Comparison of ENCODE assay signal across 23 cellular contexts in the genomic region with DNA sequence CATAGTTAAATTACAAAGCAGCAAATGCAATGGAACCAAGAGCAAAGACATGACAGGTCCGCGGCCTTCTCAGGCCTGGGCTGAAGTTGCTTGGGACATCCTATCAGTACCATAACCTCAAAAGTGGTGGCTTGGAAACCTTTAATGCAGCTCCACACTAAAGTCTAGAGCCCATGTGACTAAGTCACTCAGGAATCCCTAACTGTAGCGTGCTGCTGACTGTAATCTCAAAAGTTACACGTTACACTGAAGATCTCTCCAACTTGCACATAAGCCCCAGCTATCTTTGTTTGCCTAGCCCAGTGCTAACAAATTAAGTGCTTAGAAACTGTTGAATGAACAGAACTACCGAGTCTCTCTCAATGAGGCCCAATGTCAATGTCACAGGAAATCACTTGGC. TPM values are rescaled to one million over a fixed set of nuclear protein-coding genes. Genes with fewer than 3 reads are reported as not detected.
DNase-seq lines count a peak whose midpoint lies in the region; ATAC-seq, FAIRE-seq and TF ChIP-seq lines count a peak whose summit lies in the region.
"Had no signal": no experiment of that assay in that cellular context is flagged by ENCODE, and none has a peak within 500 bp of the region (broad histone marks: within the 10 kb centered on the region; RNA-seq: fewer than 3 reads in every experiment).

No MANE protein-coding gene starts in this region.

- no peak for DNase-seq in activated naive CD8-positive, alpha-beta T cell treated with anti-CD3 and anti-CD28 coated beads for 36 hours
- DNase-seq in IMR-90 (peak; percentile 24), bronchial epithelial cell (ENCODE audit: low read depth) (no peak), psoas muscle (no peak), RWPE1 (ENCODE audit: low spot score) (no peak)
- no peak for DNase-seq in stimulated activated CD4-positive, alpha-beta T cell treated with anti-CD3 and anti-CD28 coated beads, Interleukin-2, amount 100 ng/mL, for 24 hours
- DNase-seq: BE2C; CD4-positive, alpha-beta T cell; DMS53; EL; HCEC 1CT; NCI-H1417; NCI-H187; NCI-H2107; NCI-H510A treated with DMSO at 0.1 percent for 48 hours; NCI-H82; OCI-M1 had no signal

- dilution Hi-C loops in IMR-90 (cut with HindIII; ENCODE audit: low sequenced_read_pairs, unreplicated experiment): no loop called here

- no peak for TF ChIP-seq POLR2A in IMR-90 (IDR thresholded peaks at IDR 0.05; ENCODE audit: low read depth, low read length)

- peaks cover 16% of the 10 kb centered on the region for H3K4me1 Mint-ChIP-seq in activated naive CD8-positive, alpha-beta T cell (ENCODE audit: low read depth)
- peaks cover 17% of the 10 kb centered on the region for H3K4me1 Mint-ChIP-seq in activated naive CD8-positive, alpha-beta T cell treated with anti-CD3 and anti-CD28 coated beads for 36 hours
- H3K4me1 Mint-ChIP-seq: GM23338 had no signal

- no peak overlapping the region for H4K5ac ChIP-seq in IMR-90 (ENCODE audit: low read depth, low read length)

- no peak overlapping the region for H3K4me2 ChIP-seq in IMR-90 (ENCODE audit: low read depth, low read length)
- H3K4me2 ChIP-seq: GM23338 had no signal

- H4K20me1 ChIP-seq in IMR-90 (ENCODE audit: insufficient read depth, low read length): no peaks in the 10 kb centered on the region

- no peak overlapping the region for H2AFZ ChIP-seq in IMR-90 (replicated peaks; ENCODE audit: low read length, poor library complexity)
- H2AFZ ChIP-seq: GM23338 had no signal

- no peak overlapping the region for H3K27ac ChIP-seq in IMR-90 (ENCODE audit: insufficient read depth, low read length)
- H3K27ac ChIP-seq in psoas muscle: no peak overlapping the region
- H3K27ac ChIP-seq in RWPE1: no peak overlapping the region

- no peak overlapping the region for H3K4ac ChIP-seq in IMR-90 (ENCODE audit: low read depth, low read length)

- in situ Hi-C loops in IMR-90 (cut with MboI; ENCODE audit: low sequenced_read_pairs): no loop called here

- H2BK5ac ChIP-seq in IMR-90 (ENCODE audit: low read depth, low read length, poor library complexity, severe bottlenecking): no peak overlapping the region

- no peaks in the 10 kb centered on the region for H3K9me3 ChIP-seq in IMR-90 (ENCODE audit: control insufficient read depth, insufficient read depth, low read length)
- no peaks in the 10 kb centered on the region for H3K9me3 ChIP-seq in psoas muscle
- H3K9me3 ChIP-seq: BE2C had no signal

- no peaks in the 10 kb centered on the region for H3K9me1 ChIP-seq in IMR-90 (ENCODE audit: insufficient read depth, low read length)

- H3K4me1 ChIP-seq in IMR-90 (ENCODE audit: control insufficient read depth, insufficient read depth, low read length): no peaks in the 10 kb centered on the region
- H3K4me1 ChIP-seq in psoas muscle: no peaks in the 10 kb centered on the region
- H3K4me1 ChIP-seq: BE2C had no signal

- H3K14ac ChIP-seq in IMR-90 (replicated peaks; ENCODE audit: low read depth, low read length): no peak overlapping the region

- no peak overlapping the region for H2BK20ac ChIP-seq in IMR-90 (ENCODE audit: low read depth, low read length)

- no peak overlapping the region for H4K8ac ChIP-seq in IMR-90 (ENCODE audit: low read depth in 2 of 2, low read length in 2 of 2)

- H2BK120ac ChIP-seq in IMR-90 (ENCODE audit: low read depth, low read length): no peak overlapping the region

- TF ChIP-seq CTCF in IMR-90 (conservative IDR thresholded peaks at IDR 0.05; ENCODE audit: low read depth, low read length) (no peak), bronchial epithelial cell (IDR thresholded peaks at IDR 0.05; ENCODE audit: insufficient read depth, low read length, severe bottlenecking) (no peak), psoas muscle (IDR thresholded peaks at IDR 0.05) (no peak), RWPE1 (conservative IDR thresholded peaks at IDR 0.05; ENCODE audit: low read depth) (no peak)

- peak overlapping the region; percentile 36 for H3K27ac Mint-ChIP-seq in activated naive CD8-positive, alpha-beta T cell
- no peak overlapping the region for H3K27ac Mint-ChIP-seq in activated naive CD8-positive, alpha-beta T cell treated with anti-CD3 and anti-CD28 coated beads for 36 hours
- H3K27ac Mint-ChIP-seq: CD4-positive, alpha-beta T cell; GM23338 had no signal

- intact Hi-C loops in IMR-90 (cut with micrococcal nuclease) (no loop called here), psoas muscle (cut with DNase I) (no loop called here)

- peaks cover 25% of the 10 kb centered on the region for H3K36me3 Mint-ChIP-seq in activated naive CD8-positive, alpha-beta T cell
- H3K36me3 Mint-ChIP-seq in activated naive CD8-positive, alpha-beta T cell treated with anti-CD3 and anti-CD28 coated beads for 36 hours: peaks cover 37% of the 10 kb centered on the region

- no peaks in the 10 kb centered on the region for H3K9me3 Mint-ChIP-seq in activated naive CD8-positive, alpha-beta T cell (ENCODE audit: low read depth)
- no peaks in the 10 kb centered on the region for H3K9me3 Mint-ChIP-seq in activated naive CD8-positive, alpha-beta T cell treated with anti-CD3 and anti-CD28 coated beads for 36 hours
- H3K9me3 Mint-ChIP-seq: CD4-positive, alpha-beta T cell; GM23338 had no signal

- ATAC-seq in IMR-90 (ENCODE audit: low read depth) (peak; percentile 46; the same call in 1 of the 2 replicates), psoas muscle (peak in 3 of 4 donors; percentile 6 to 20 (median 8)), GM18907 (IDR thresholded peaks at IDR 0.05; ENCODE audit: unreplicated experiment) (no peak)
- ATAC-seq: GM12878, GM23338, K562 had no signal

- H3K4me3 Mint-ChIP-seq in activated naive CD8-positive, alpha-beta T cell: no peak overlapping the region
- H3K4me3 Mint-ChIP-seq in activated naive CD8-positive, alpha-beta T cell treated with anti-CD3 and anti-CD28 coated beads for 36 hours: no peak overlapping the region
- H3K4me3 Mint-ChIP-seq: CD4-positive, alpha-beta T cell; GM23338 had no signal

- WGBS in IMR-90 (ENCODE audit: extremely low coverage in 2 of 2, insufficient read length in 1 of 2), 2 experiments: 76% methylated on average over 3 of the region's 5 CpGs; no CpG with 5 or more reads in 1 of the 2 experiments
- WGBS in psoas muscle, 3 donors: 85 to 92% (median 89%) methylated on average over 5 of the region's 5 CpGs

- BruUV-seq in IMR-90 (replicated peaks; lab: Mats Ljungman, UMichigan): no TSS peak

- H2AK9ac ChIP-seq in IMR-90 (replicated peaks; ENCODE audit: low read depth, low read length, poor library complexity): no peak overlapping the region

- FAIRE-seq in bronchial epithelial cell (lab: Jason Lieb, UNC): peak; percentile 13
- FAIRE-seq: GM12878, GM19239, K562 had no signal

- H3K23ac ChIP-seq in IMR-90 (ENCODE audit: low read depth, low read length): no peak overlapping the region

- no peak overlapping the region for H3K9ac ChIP-seq in IMR-90 (ENCODE audit: low read depth, low read length)

- H3K27me3 Mint-ChIP-seq in activated naive CD8-positive, alpha-beta T cell: no peaks in the 10 kb centered on the region
- H3K27me3 Mint-ChIP-seq in activated naive CD8-positive, alpha-beta T cell treated with anti-CD3 and anti-CD28 coated beads for 36 hours: no peaks in the 10 kb centered on the region
- H3K27me3 Mint-ChIP-seq: CD4-positive, alpha-beta T cell had no signal

- H3K4me3 ChIP-seq in IMR-90 (ENCODE audit: insufficient read depth, low read depth, low read length) (no peak overlapping the region), bronchial epithelial cell (ENCODE audit: low read depth, low read length) (no peak overlapping the region), psoas muscle (no peak overlapping the region)
- H3K4me3 ChIP-seq: GM12878, GM23338, K562 had no signal

- no peak overlapping the region for H3K18ac ChIP-seq in IMR-90 (ENCODE audit: low read depth, low read length)

- H4K91ac ChIP-seq in IMR-90 (ENCODE audit: insufficient read depth, low read depth, low read length): no peak overlapping the region

- peaks cover 44% of the 10 kb centered on the region for H3K36me3 ChIP-seq in IMR-90 (ENCODE audit: control insufficient read depth, insufficient read depth, low read length)
- H3K36me3 ChIP-seq in bronchial epithelial cell (ENCODE audit: control insufficient read depth, insufficient read depth, low read length): peaks cover 15% of the 10 kb centered on the region
- peaks cover 28 to 100% of the 10 kb centered on the region in 2 donors for H3K36me3 ChIP-seq in psoas muscle (ENCODE audit: insufficient read depth in 1 of 2, low read depth in 1 of 2)

- no peaks in the 10 kb centered on the region for H3K27me3 ChIP-seq in IMR-90 (ENCODE audit: control insufficient read depth, insufficient read depth, low read length)
- H3K27me3 ChIP-seq in bronchial epithelial cell (ENCODE audit: control insufficient read depth, insufficient read depth, low read length): no peaks in the 10 kb centered on the region
- no peaks in the 10 kb centered on the region for H3K27me3 ChIP-seq in psoas muscle (ENCODE audit: insufficient read depth in 3 of 3, low read length in 2 of 3)
- H3K27me3 ChIP-seq: BE2C had no signal

- peaks cover 0 to 3% of the 10 kb centered on the region in 2 experiments; a peak in 1 of 4 replicates for H3K79me1 ChIP-seq in IMR-90 (ENCODE audit: low read depth in 1 of 2, low read length in 2 of 2)

- POLR2A ChIA-PET in IMR-90 (lab: Charles Lee; ENCODE audit: unreplicated experiment) (no interaction called here), RWPE1 (lab: Yijun Ruan, JAX; ENCODE audit: low non-redundant PET) (no interaction called here)

- TF ChIP-seq RAD21 in IMR-90 (IDR thresholded peaks at IDR 0.05; ENCODE audit: low read length): no peak

- CTCF ChIA-PET in IMR-90 (lab: Yijun Ruan, JAX): no interaction called here
- CTCF ChIA-PET in RWPE1 (lab: Yijun Ruan, JAX): interaction anchor here (0.6 kb wide), 2 partner anchors 27 to 146 kb away, joined by 4 to 5 read pairs; no protein-coding TSS in a partner anchor

- no peak overlapping the region for H3K56ac ChIP-seq in IMR-90 (ENCODE audit: extremely low read depth, insufficient read depth, low read length)

- no peak overlapping the region for H2AK5ac ChIP-seq in IMR-90 (ENCODE audit: low read depth, low read length)

- H2BK15ac ChIP-seq in IMR-90 (ENCODE audit: low read depth, low read length): no peak overlapping the region

RNA-seq across cellular contexts. Expression of gene NUP88, which starts 27.8 kb away (rescaled TPM):
- 100 to 1,000 TPM; 144 to 160 TPM for total RNA-seq in activated naive CD8-positive, alpha-beta T cell treated with anti-CD3 and anti-CD28 coated beads for 36 hours
- total RNA-seq in IMR-90 (2012; rRNA removed) (80.5 and 83.7 TPM in 2 replicates), bronchial epithelial cell (82.1 and 93.2 TPM in 2 replicates), psoas muscle (10 to 100 TPM; 54.4 to 90.9 (median 84.1) TPM)
- polyA plus RNA-seq in IMR-90 (2012; rRNA removed) (57.0 and 63.2 TPM in 2 replicates), psoas muscle (100 to 1,000 TPM in 1 of 3 donors, 10 to 100 TPM in 2; 69.6 to 106 (median 75.5) TPM)
- 16.6 and 22.5 TPM in 2 replicates for polyA plus RNA-seq in IMR-90 (2012; cell fraction: cytosol; rRNA removed)
- polyA plus RNA-seq in IMR-90 (2012; cell fraction: nucleus; rRNA removed; ENCODE audit: low replicate concordance): 12.7 and 36.7 TPM in 2 replicates

RNA-seq across cellular contexts. Expression of gene RPAIN, which starts 28.3 kb away (rescaled TPM):
- total RNA-seq in activated naive CD8-positive, alpha-beta T cell treated with anti-CD3 and anti-CD28 coated beads for 36 hours: 10 to 100 TPM; 58.3 to 59.4 TPM
- 28.7 and 40.0 TPM in 2 replicates for total RNA-seq in IMR-90 (2012; rRNA removed)
- polyA plus RNA-seq in IMR-90 (2012; rRNA removed): 29.0 and 34.9 TPM in 2 replicates
- 19.9 and 22.5 TPM in 2 replicates for polyA plus RNA-seq in IMR-90 (2012; cell fraction: cytosol; rRNA removed)
- polyA plus RNA-seq in IMR-90 (2012; cell fraction: nucleus; rRNA removed; ENCODE audit: low replicate concordance): 21.8 and 91.3 TPM in 2 replicates
- 36.6 and 50.5 TPM in 2 replicates for total RNA-seq in bronchial epithelial cell
- total RNA-seq in psoas muscle: 10 to 100 TPM; 24.7 to 36.3 (median 27.5) TPM
- 10 to 100 TPM; 25.2 to 65.2 (median 48.1) TPM for polyA plus RNA-seq in psoas muscle

RNA-seq across cellular contexts. Expression of gene C1QBP, which starts 47.3 kb away (rescaled TPM):
- total RNA-seq in activated naive CD8-positive, alpha-beta T cell treated with anti-CD3 and anti-CD28 coated beads for 36 hours: 100 to 1,000 TPM; 586 to 607 TPM
- total RNA-seq in IMR-90 (2012; rRNA removed): 173 and 267 TPM in 2 replicates
- 156 and 172 TPM in 2 replicates for polyA plus RNA-seq in IMR-90 (2012; rRNA removed)
- polyA plus RNA-seq in IMR-90 (2012; cell fraction: cytosol; rRNA removed): 83.8 and 118 TPM in 2 replicates
- 43.6 and 65.2 TPM in 2 replicates for polyA plus RNA-seq in IMR-90 (2012; cell fraction: nucleus; rRNA removed; ENCODE audit: low replicate concordance)
- total RNA-seq in bronchial epithelial cell: 394 and 541 TPM in 2 replicates
- total RNA-seq in psoas muscle: 100 to 1,000 TPM; 107 to 184 (median 128) TPM
- polyA plus RNA-seq in psoas muscle: 100 to 1,000 TPM; 166 to 472 (median 209) TPM
